Comparison of ENCODE assay signal across 1 cellular context in the genomic region with DNA sequence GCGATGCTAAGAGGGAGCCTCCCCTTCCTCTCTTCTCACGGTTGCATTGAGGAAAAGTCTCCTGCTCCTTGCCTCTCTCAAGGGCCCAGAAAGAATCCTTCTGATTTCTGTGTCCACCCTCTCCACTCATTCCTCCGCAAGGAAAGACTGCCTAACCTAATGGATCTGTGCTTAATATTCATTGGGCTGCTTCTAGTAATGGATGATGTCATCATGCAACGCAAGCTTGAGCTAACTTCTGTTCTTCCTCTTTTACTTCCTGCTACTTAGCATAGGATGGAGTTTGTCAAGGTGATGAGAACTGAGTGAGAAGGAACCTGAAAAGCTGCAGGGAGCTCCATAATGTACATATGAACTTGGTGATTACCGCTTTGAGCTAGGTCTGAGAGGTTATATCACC.
TF ChIP-seq lines count a peak whose summit lies in the region.

No MANE protein-coding gene starts in this region.

TF ChIP-seq in K562, 482 proteins besides CTCF, POLR2A, EP300 and RAD21:
- TF ChIP-seq MCM3 (IDR thresholded peaks at IDR 0.05) (no peak), LARP7 (IDR thresholded peaks at IDR 0.05) (no peak), ZNF174 (CRISPR knock-in tag; IDR thresholded peaks at IDR 0.05) (no peak), ATF7 (IDR thresholded peaks at IDR 0.05) (peak; percentile 41; the same call in 1 of the 2 replicates), RBFOX2 (IDR thresholded peaks at IDR 0.05; ENCODE audit: low read depth, low read length) (no peak)
- TF ChIP-seq, protein P1, sequence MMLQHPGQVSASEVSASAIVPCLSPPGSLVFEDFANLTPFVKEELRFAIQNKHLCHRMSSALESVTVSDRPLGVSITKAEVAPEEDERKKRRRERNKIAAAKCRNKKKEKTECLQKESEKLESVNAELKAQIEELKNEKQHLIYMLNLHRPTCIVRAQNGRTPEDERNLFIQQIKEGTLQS (IDR thresholded peaks at IDR 0.05): peak; percentile 49
- TF ChIP-seq, protein P1 (CRISPR knock-in tag; conservative IDR thresholded peaks at IDR 0.05): no peak
- TF ChIP-seq, protein P2, sequence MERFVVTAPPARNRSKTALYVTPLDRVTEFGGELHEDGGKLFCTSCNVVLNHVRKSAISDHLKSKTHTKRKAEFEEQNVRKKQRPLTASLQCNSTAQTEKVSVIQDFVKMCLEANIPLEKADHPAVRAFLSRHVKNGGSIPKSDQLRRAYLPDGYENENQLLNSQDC (CRISPR knock-in tag; IDR thresholded peaks at IDR 0.05): no peak
